Comparison of ENCODE assay signal across 8 cellular contexts in genomic region chr12:93441617-93442410, GRCh38. TPM values are rescaled to one million over a fixed set of nuclear protein-coding genes. Genes with fewer than 3 reads are reported as not detected.
A peak's percentile ranks its signal among the peaks of the same experiment; 100 is the strongest.
DNase-seq lines count a peak whose midpoint lies in the region; ATAC-seq and TF ChIP-seq lines count a peak whose summit lies in the region.

A gene with protein sequence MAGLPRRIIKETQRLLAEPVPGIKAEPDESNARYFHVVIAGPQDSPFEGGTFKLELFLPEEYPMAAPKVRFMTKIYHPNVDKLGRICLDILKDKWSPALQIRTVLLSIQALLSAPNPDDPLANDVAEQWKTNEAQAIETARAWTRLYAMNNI (minus strand): TSS chr12:93441947. CDS start chr12:93441884, 63 bp downstream.

- no peaks in the 10 kb centered on the region for H3K9me3 ChIP-seq in mononuclear cell (ENCODE audit: low read depth, low read length)

- no peak for TF ChIP-seq RAD21 in Ishikawa (IDR thresholded peaks at IDR 0.05; ENCODE audit: low read depth)

- no peak for TF ChIP-seq EP300 in Ishikawa (IDR thresholded peaks at IDR 0.05; ENCODE audit: borderline replicate concordance)

- no peak for TF ChIP-seq CTCF in epithelial cell of esophagus (IDR thresholded peaks at IDR 0.05; ENCODE audit: insufficient read depth, low read depth, low read length, missing control alignments)

- ATAC-seq in GM21576 (IDR thresholded peaks at IDR 0.05; ENCODE audit: unreplicated experiment): peak; percentile 75

- DNase-seq in DMS153 (lab: John Stamatoyannopoulos, UW) (peak; percentile 92), OCI-M2 (lab: John Stamatoyannopoulos, UW; ENCODE audit: unreplicated experiment) (peak; percentile 85), activated T-cell treated with anti-CD3 and anti-CD28 coated beads for 4 hours (peak; percentile 95), epithelial cell of esophagus (ENCODE audit: low read depth) (peak; percentile 96)
- DNase-seq in stimulated activated CD8-positive, alpha-beta memory T cell treated with anti-CD3 and anti-CD28 coated beads, Interleukin-2, amount 100 ng/mL, for 48 hours (ENCODE audit: low read depth in 2 of 2): peak; percentile 93 to 97

- H3K4me1 ChIP-seq in mononuclear cell (ENCODE audit: insufficient read depth, low read length): peaks cover 41% of the 10 kb centered on the region

- H3K4me3 ChIP-seq in epithelial cell of esophagus (ENCODE audit: low read length): peak within 1 kb of the TSS; percentile 87
- peak within 1 kb of the TSS; percentile 88 for H3K4me3 ChIP-seq in mononuclear cell (ENCODE audit: low read length)

- H3K27me3 ChIP-seq in mononuclear cell (ENCODE audit: insufficient read depth, low read length): no peaks in the 10 kb centered on the region

TF ChIP-seq in Ishikawa, 13 proteins besides CTCF, POLR2A, EP300 and RAD21:
- no peak for TF ChIP-seq FOXM1 (IDR thresholded peaks at IDR 0.05; ENCODE audit: borderline replicate concordance, low read depth)
- TF ChIP-seq NFIC (IDR thresholded peaks at IDR 0.05): no peak
- TF ChIP-seq, protein P1, sequence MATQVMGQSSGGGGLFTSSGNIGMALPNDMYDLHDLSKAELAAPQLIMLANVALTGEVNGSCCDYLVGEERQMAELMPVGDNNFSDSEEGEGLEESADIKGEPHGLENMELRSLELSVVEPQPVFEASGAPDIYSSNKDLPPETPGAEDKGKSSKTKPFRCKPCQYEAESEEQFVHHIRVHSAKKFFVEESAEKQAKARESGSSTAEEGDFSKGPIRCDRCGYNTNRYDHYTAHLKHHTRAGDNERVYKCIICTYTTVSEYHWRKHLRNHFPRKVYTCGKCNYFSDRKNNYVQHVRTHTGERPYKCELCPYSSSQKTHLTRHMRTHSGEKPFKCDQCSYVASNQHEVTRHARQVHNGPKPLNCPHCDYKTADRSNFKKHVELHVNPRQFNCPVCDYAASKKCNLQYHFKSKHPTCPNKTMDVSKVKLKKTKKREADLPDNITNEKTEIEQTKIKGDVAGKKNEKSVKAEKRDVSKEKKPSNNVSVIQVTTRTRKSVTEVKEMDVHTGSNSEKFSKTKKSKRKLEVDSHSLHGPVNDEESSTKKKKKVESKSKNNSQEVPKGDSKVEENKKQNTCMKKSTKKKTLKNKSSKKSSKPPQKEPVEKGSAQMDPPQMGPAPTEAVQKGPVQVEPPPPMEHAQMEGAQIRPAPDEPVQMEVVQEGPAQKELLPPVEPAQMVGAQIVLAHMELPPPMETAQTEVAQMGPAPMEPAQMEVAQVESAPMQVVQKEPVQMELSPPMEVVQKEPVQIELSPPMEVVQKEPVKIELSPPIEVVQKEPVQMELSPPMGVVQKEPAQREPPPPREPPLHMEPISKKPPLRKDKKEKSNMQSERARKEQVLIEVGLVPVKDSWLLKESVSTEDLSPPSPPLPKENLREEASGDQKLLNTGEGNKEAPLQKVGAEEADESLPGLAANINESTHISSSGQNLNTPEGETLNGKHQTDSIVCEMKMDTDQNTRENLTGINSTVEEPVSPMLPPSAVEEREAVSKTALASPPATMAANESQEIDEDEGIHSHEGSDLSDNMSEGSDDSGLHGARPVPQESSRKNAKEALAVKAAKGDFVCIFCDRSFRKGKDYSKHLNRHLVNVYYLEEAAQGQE (IDR thresholded peaks at IDR 0.05; ENCODE audit: low read depth): no peak
- 0 out of 2 replicates have a peak, but pooled peaks have one; percentile 4 for TF ChIP-seq EGR1 (IDR thresholded peaks at IDR 0.05)
- TF ChIP-seq, protein P2, sequence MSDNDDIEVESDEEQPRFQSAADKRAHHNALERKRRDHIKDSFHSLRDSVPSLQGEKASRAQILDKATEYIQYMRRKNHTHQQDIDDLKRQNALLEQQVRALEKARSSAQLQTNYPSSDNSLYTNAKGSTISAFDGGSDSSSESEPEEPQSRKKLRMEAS (IDR thresholded peaks at IDR 0.05): peak; percentile 67
- TF ChIP-seq TEAD4 (IDR thresholded peaks at IDR 0.05): no peak
- TF ChIP-seq ZBTB7A (IDR thresholded peaks at IDR 0.05; ENCODE audit: low read depth): no peak
- peak; percentile 83 for TF ChIP-seq TAF1 (IDR thresholded peaks at IDR 0.05; ENCODE audit: low read depth)
- peak; percentile 57; the same call in 1 of the 2 replicates for TF ChIP-seq CREB1 (IDR thresholded peaks at IDR 0.05; ENCODE audit: low read depth)
- TF ChIP-seq CEBPB (IDR thresholded peaks at IDR 0.05): no peak
- peak; percentile 18; the same call in 1 of the 2 replicates for TF ChIP-seq TCF12 (IDR thresholded peaks at IDR 0.05; ENCODE audit: low read depth)
- TF ChIP-seq USF1 (IDR thresholded peaks at IDR 0.05): no peak; the same call in 1 of the 2 replicates
- peak; percentile 86 for TF ChIP-seq YY1 (IDR thresholded peaks at IDR 0.05; ENCODE audit: low read depth)

RNA-seq across cellular contexts. Expression of the gene that starts here (rescaled TPM):
- total RNA-seq in mononuclear cell: 92.5 TPM

Comparison
In these comparisons a context has a peak if more than half of its experiments do, and no peak if none do; other contexts are left out.
1. Peak in every context shown above with its lines: DNase-seq, ATAC-seq and H3K4me3 ChIP-seq.